Comparison of ENCODE assay signal across 15 cellular contexts in genomic region chrX:115606861-115607260, GRCh38. TPM values are rescaled to one million over a fixed set of nuclear protein-coding genes. Genes with fewer than 3 reads are reported as not detected.
DNase-seq lines count a peak whose midpoint lies in the region; ATAC-seq and TF ChIP-seq lines count a peak whose summit lies in the region.
"Had no signal": no experiment of that assay in that cellular context is flagged by ENCODE, and none has a peak within 500 bp of the region (broad histone marks: within the 10 kb centered on the region; RNA-seq: fewer than 3 reads in every experiment).

No MANE protein-coding gene starts in this region.

- H3K36me3 Mint-ChIP-seq in GM23338 (ENCODE audit: low read depth): peaks cover 5% of the 10 kb centered on the region; the same call in 2 of the 3 replicates
- peaks cover 7% of the 10 kb centered on the region; the same call in 1 of the 2 replicates for H3K36me3 Mint-ChIP-seq in WTC11
- peaks cover 57% of the 10 kb centered on the region for H3K36me3 Mint-ChIP-seq in type B pancreatic cell
- peaks cover 33% of the 10 kb centered on the region for H3K36me3 Mint-ChIP-seq in nephron progenitor cell (ENCODE audit: low read depth)

- no peaks in the 10 kb centered on the region for H3K9me2 ChIP-seq in GM23338 (ENCODE audit: insufficient read depth)

- H3K4me3 ChIP-seq in GM23338: no peak overlapping the region

- no peaks in the 10 kb centered on the region for H3F3A ChIP-seq in GM23338 (replicated peaks; ENCODE audit: low read depth)

- CTCF ChIA-PET in WTC11 (lab: Charles Lee): no interaction called here

- H4K20me1 ChIP-seq in GM23338 (replicated peaks; ENCODE audit: insufficient read depth): no peaks in the 10 kb centered on the region

- TF ChIP-seq CTCF in GM23338 (conservative IDR thresholded peaks at IDR 0.05; ENCODE audit: low read depth in 2 of 2) (no peak), WTC11 (IDR thresholded peaks at IDR 0.05) (no peak), type B pancreatic cell (conservative IDR thresholded peaks at IDR 0.05) (no peak), nephron progenitor cell (IDR thresholded peaks at IDR 0.05) (no peak)

- ATAC-seq in GM23338: peak; percentile 37; the same call in 1 of the 3 replicates
- 0 out of 2 replicates have a peak, but pooled peaks have one; percentile 43 for ATAC-seq in WTC11
- no peak for ATAC-seq in HG03457 (IDR thresholded peaks at IDR 0.05; ENCODE audit: unreplicated experiment)
- no peak for ATAC-seq in GM19023 (IDR thresholded peaks at IDR 0.05; ENCODE audit: unreplicated experiment)
- ATAC-seq: Panc1 had no signal

- 0 out of 2 replicates have a peak, but pooled peaks cover 4% of the 10 kb centered on the region for H3K4me1 ChIP-seq in GM23338 (ENCODE audit: insufficient read depth)

- no peak overlapping the region for H3K4me3 Mint-ChIP-seq in GM23338
- no peak overlapping the region for H3K4me3 Mint-ChIP-seq in WTC11
- H3K4me3 Mint-ChIP-seq in type B pancreatic cell: no peak overlapping the region
- no peak overlapping the region for H3K4me3 Mint-ChIP-seq in nephron progenitor cell

- H3K9me3 Mint-ChIP-seq in GM23338: no peaks in the 10 kb centered on the region
- H3K9me3 Mint-ChIP-seq in WTC11: no peaks in the 10 kb centered on the region
- no peaks in the 10 kb centered on the region for H3K9me3 Mint-ChIP-seq in type B pancreatic cell
- H3K9me3 Mint-ChIP-seq in nephron progenitor cell: no peaks in the 10 kb centered on the region

- H3K27ac Mint-ChIP-seq in GM23338: no peak overlapping the region
- peak overlapping the region; percentile 74 for H3K27ac Mint-ChIP-seq in WTC11
- H3K27ac Mint-ChIP-seq in type B pancreatic cell: peak overlapping the region; percentile 87
- H3K27ac Mint-ChIP-seq in nephron progenitor cell: no peak overlapping the region

- H3K36me3 ChIP-seq in GM23338 (ENCODE audit: insufficient read depth): no peaks in the 10 kb centered on the region

- no peaks in the 10 kb centered on the region for H3K27me3 ChIP-seq in GM23338 (ENCODE audit: insufficient read depth)

- peak overlapping the region; percentile 60; the same call in 1 of the 2 replicates for H3K27ac ChIP-seq in GM23338 (ENCODE audit: low read depth)

- H2AFZ ChIP-seq in GM23338: no peak overlapping the region

- H3K27me3 Mint-ChIP-seq in GM23338 (ENCODE audit: insufficient read depth, low read depth, poor library complexity) (no peaks in the 10 kb centered on the region), WTC11 (ENCODE audit: low read depth) (no peaks in the 10 kb centered on the region), type B pancreatic cell (no peaks in the 10 kb centered on the region), nephron progenitor cell (ENCODE audit: low read depth, poor library complexity) (no peaks in the 10 kb centered on the region)

- DNase-seq in GM23338 (ENCODE audit: low spot score): no peak
- DNase-seq in WTC11 (ENCODE audit: low spot score): no peak
- DNase-seq in islet precursor cell: peak; percentile 70
- no peak for DNase-seq in type B pancreatic cell (ENCODE audit: extremely low spot score, unreplicated experiment)
- DNase-seq in nephron progenitor cell: no peak
- DNase-seq: ACHN, DMS53, KG1, NCI-H1092, NCI-H146, NCI-H2081, NCI-H524 treated with DMSO at 0.1 percent for 48 hours had no signal

- H3K4me2 ChIP-seq in GM23338: no peak overlapping the region

- POLR2A ChIA-PET in WTC11 (lab: Charles Lee): no interaction called here

- peaks cover 55% of the 10 kb centered on the region for H3K79me2 ChIP-seq in GM23338 (replicated peaks; ENCODE audit: insufficient read depth)

- H3K4me1 Mint-ChIP-seq in GM23338 (peaks cover 13% of the 10 kb centered on the region; the same call in 2 of the 3 replicates), WTC11 (peaks cover 15% of the 10 kb centered on the region), type B pancreatic cell (ENCODE audit: unreplicated experiment) (peaks cover 32% of the 10 kb centered on the region), nephron progenitor cell (no peaks in the 10 kb centered on the region)

TF ChIP-seq in GM23338, 12 proteins besides CTCF, POLR2A, EP300 and RAD21 (continues in another document):
- TF ChIP-seq REST (IDR thresholded peaks at IDR 0.05; ENCODE audit: unreplicated experiment) (no peak), ZNF114 (CRISPR knock-in tag; IDR thresholded peaks at IDR 0.05) (no peak), EZH2 (IDR thresholded peaks at IDR 0.05; ENCODE audit: low read depth, unreplicated experiment) (no peak), ETS1 (IDR thresholded peaks at IDR 0.05) (no peak), EZH2phosphoT487 (IDR thresholded peaks at IDR 0.05; ENCODE audit: unreplicated experiment) (no peak)

TF ChIP-seq in WTC11, 78 proteins besides CTCF, POLR2A, EP300 and RAD21 (continues in another document):
- no peak for TF ChIP-seq ATF1 (CRISPR knock-in tag; IDR thresholded peaks at IDR 0.05)
- TF ChIP-seq CREM (CRISPR knock-in tag; IDR thresholded peaks at IDR 0.05): no peak
- no peak for TF ChIP-seq HMGXB4 (CRISPR knock-in tag; IDR thresholded peaks at IDR 0.05)
- TF ChIP-seq MLX (CRISPR knock-in tag; IDR thresholded peaks at IDR 0.05): no peak
- TF ChIP-seq NFYB (CRISPR knock-in tag; conservative IDR thresholded peaks at IDR 0.05; ENCODE audit: low read depth): no peak
- TF ChIP-seq ZNF425 (CRISPR knock-in tag; conservative IDR thresholded peaks at IDR 0.05): no peak
- TF ChIP-seq ZSCAN18 (CRISPR knock-in tag; IDR thresholded peaks at IDR 0.05): no peak
- no peak for TF ChIP-seq ZNF121 (CRISPR knock-in tag; IDR thresholded peaks at IDR 0.05)
- TF ChIP-seq ZNF671 (CRISPR knock-in tag; IDR thresholded peaks at IDR 0.05): no peak
- no peak for TF ChIP-seq SP1 (CRISPR knock-in tag; conservative IDR thresholded peaks at IDR 0.05)
- no peak for TF ChIP-seq ZNF138 (CRISPR knock-in tag; conservative IDR thresholded peaks at IDR 0.05)
- no peak for TF ChIP-seq NR1H2 (CRISPR knock-in tag; IDR thresholded peaks at IDR 0.05)
- no peak for TF ChIP-seq USF1 (CRISPR knock-in tag; IDR thresholded peaks at IDR 0.05)
- TF ChIP-seq CBFB (CRISPR knock-in tag; IDR thresholded peaks at IDR 0.05; ENCODE audit: low read depth): no peak
- no peak for TF ChIP-seq JUN (CRISPR knock-in tag; IDR thresholded peaks at IDR 0.05)
- no peak for TF ChIP-seq MYBL2 (CRISPR knock-in tag; IDR thresholded peaks at IDR 0.05)

RNA-seq across cellular contexts. Expression of gene PLS3, which starts 45.9 kb away (rescaled TPM):
- total RNA-seq in GM23338 (2014; rRNA removed; shearing (Covaris generic)): 128 and 131 TPM in 2 replicates
- polyA plus RNA-seq in GM23338 (2016; fragmentation: Nextera tagmentation; extraction: Ambion mirVana): 72.6 and 81.6 TPM in 2 replicates
- total RNA-seq in WTC11 (2021) (82.2 to 96.7 TPM (median 83.8 TPM) in 3 replicates), type B pancreatic cell (ENCODE audit: low replicate concordance) (197 and 481 TPM in 2 replicates)

Comparison
In these comparisons a context has a peak if more than half of its experiments do, and no peak if none do; other contexts are left out.
1. ATAC-seq: peak in GM23338 (single experiment) and WTC11 (single experiment); none in HG03457 (single experiment) and GM19023 (single experiment).
2. H3K27ac Mint-ChIP-seq: peak in WTC11 (single experiment) and type B pancreatic cell (single experiment); none in GM23338 (single experiment) and nephron progenitor cell (single experiment).